ENCODE assay signal across 8 cellular contexts in genomic region chr9:36036780-36037579, GRCh38. TPM values are rescaled to one million over a fixed set of nuclear protein-coding genes. Genes with fewer than 3 reads are reported as not detected.
DNase-seq lines count a peak whose midpoint lies in the region; ATAC-seq and TF ChIP-seq lines count a peak whose summit lies in the region.

A gene with protein sequence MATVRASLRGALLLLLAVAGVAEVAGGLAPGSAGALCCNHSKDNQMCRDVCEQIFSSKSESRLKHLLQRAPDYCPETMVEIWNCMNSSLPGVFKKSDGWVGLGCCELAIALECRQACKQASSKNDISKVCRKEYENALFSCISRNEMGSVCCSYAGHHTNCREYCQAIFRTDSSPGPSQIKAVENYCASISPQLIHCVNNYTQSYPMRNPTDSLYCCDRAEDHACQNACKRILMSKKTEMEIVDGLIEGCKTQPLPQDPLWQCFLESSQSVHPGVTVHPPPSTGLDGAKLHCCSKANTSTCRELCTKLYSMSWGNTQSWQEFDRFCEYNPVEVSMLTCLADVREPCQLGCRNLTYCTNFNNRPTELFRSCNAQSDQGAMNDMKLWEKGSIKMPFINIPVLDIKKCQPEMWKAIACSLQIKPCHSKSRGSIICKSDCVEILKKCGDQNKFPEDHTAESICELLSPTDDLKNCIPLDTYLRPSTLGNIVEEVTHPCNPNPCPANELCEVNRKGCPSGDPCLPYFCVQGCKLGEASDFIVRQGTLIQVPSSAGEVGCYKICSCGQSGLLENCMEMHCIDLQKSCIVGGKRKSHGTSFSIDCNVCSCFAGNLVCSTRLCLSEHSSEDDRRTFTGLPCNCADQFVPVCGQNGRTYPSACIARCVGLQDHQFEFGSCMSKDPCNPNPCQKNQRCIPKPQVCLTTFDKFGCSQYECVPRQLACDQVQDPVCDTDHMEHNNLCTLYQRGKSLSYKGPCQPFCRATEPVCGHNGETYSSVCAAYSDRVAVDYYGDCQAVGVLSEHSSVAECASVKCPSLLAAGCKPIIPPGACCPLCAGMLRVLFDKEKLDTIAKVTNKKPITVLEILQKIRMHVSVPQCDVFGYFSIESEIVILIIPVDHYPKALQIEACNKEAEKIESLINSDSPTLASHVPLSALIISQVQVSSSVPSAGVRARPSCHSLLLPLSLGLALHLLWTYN (plus strand): TSS chr9:36036913. CDS start chr9:36036999, 86 bp downstream.

- H3K36me3 ChIP-seq in H7 (replicated peaks; ENCODE audit: control insufficient read depth, insufficient read depth, low read length) (no peaks in the 10 kb centered on the region), transverse colon (no peaks in the 10 kb centered on the region)

- WGBS in transverse colon (ENCODE audit: low coverage in 1 of 2), 2 donors, result 1% methylated on average over 40 of the region's 80 CpGs; no CpG with 5 or more reads in 1 of the 2 donors

- H3K4me3 ChIP-seq in H7 (ENCODE audit: insufficient read depth, low read depth, low read length) (peak within 1 kb of the TSS; percentile 85), transverse colon (peak within 1 kb of the TSS; percentile 55 to 91 (median 86))

- no peak for TF ChIP-seq CTCF in transverse colon (IDR thresholded peaks at IDR 0.05)

- peaks cover 4 to 29% (median 8%) of the 10 kb centered on the region in 4 donors for H3K4me1 ChIP-seq in transverse colon

- ATAC-seq in left cardiac atrium, result peak; percentile 97

- intact Hi-C loops in left cardiac atrium (cut with DNase I) (no loop called here), posterior vena cava (cut with DNase I) (loop anchor here in 1 of 2 donors (10.0 kb wide), 1 partner anchor 128 kb away; the partner anchor contains the start of gene CCIN), transverse colon (cut with DNase I; ENCODE audit: low total_unique reads) (no loop called here)

- peak within 1 kb of the TSS; percentile 80 to 86 (median 82) for H3K27ac ChIP-seq in transverse colon

- no peaks in the 10 kb centered on the region for H3K27me3 ChIP-seq in H7 (ENCODE audit: control insufficient read depth, insufficient read depth, low read length)
- no peaks in the 10 kb centered on the region for H3K27me3 ChIP-seq in transverse colon

- TF ChIP-seq POLR2A in transverse colon (IDR thresholded peaks at IDR 0.05), result peak; percentile 31

- in situ Hi-C loops in transverse colon (cut with MboI; ENCODE audit: low pct_ligation_motif_present in 1 of 4, low pct_unique_long_range_greater_than_20kb in 1 of 4, low sequenced_read_pairs in 3 of 4), result loop anchor here in 1 of 4 donors (25.0 kb wide), 1 partner anchor 125 kb away; the partner anchor contains the start of gene CCIN

- no peak for TF ChIP-seq EP300 in transverse colon (IDR thresholded peaks at IDR 0.05; ENCODE audit: low read depth)

- no peaks in the 10 kb centered on the region for H3K9me3 ChIP-seq in transverse colon

- DNase-seq in ELF-1 (ENCODE audit: low read depth, low spot score), result peak; percentile 90
- DNase-seq in H7, result peak; percentile 95
- DNase-seq in NAMALWA (ENCODE audit: low spot score), result peak; percentile 86
- peak; percentile 76 for DNase-seq in T follicular helper cell (ENCODE audit: low read depth)
- peak; percentile 58 for DNase-seq in amniotic epithelial cell (ENCODE audit: low read depth)
- peak; percentile 95 for DNase-seq in left cardiac atrium
- DNase-seq in posterior vena cava (ENCODE audit: low spot score), result peak; percentile 96
- DNase-seq in transverse colon, result peak; percentile 88

RNA-seq across cellular contexts. Expression of the gene that starts here (rescaled TPM):
- 11.7 and 16.1 TPM in 2 replicates for total RNA-seq in H7 (2014; rRNA removed; shearing (Covaris generic))
- total RNA-seq in left cardiac atrium, result 1 to 10 TPM; 8.1 to 8.9 TPM
- total RNA-seq in posterior vena cava, result 10 to 100 TPM; 20.1 to 30.3 TPM
- 10 to 100 TPM in 1 of 4 donors, 1 to 10 TPM in 3; 1.5 to 30.3 (median 6.0) TPM for total RNA-seq in transverse colon

Comparison
In these comparisons a context has a peak if more than half of its experiments do, and no peak if none do; other contexts are left out.
1. Peak in every context shown above with its lines: DNase-seq, ATAC-seq, H3K4me3 ChIP-seq and H3K27ac ChIP-seq.